Comparison of ENCODE assay signal across 31 cellular contexts in genomic region chr5:158288258-158288657, GRCh38.
A peak's percentile ranks its signal among the peaks of the same experiment; 100 is the strongest.
DNase-seq lines count a peak whose midpoint lies in the region; ATAC-seq and TF ChIP-seq lines count a peak whose summit lies in the region.
"Had no signal": no experiment of that assay in that cellular context is flagged by ENCODE, and none has a peak within 500 bp of the region (broad histone marks: within the 10 kb centered on the region; RNA-seq: fewer than 3 reads in every experiment).

No MANE protein-coding gene starts in this region.

- H3K27me3 ChIP-seq in thoracic aorta (replicated peaks; ENCODE audit: insufficient read depth): no peaks in the 10 kb centered on the region
- H3K27me3 ChIP-seq in psoas muscle (ENCODE audit: insufficient read depth in 3 of 3, low read length in 2 of 3): no peaks in the 10 kb centered on the region
- H3K27me3 ChIP-seq: BLaER1 treated with 17β-estradiol and CSF1 and Interleukin-3, amounts not matched to agents 10 nM and 100 nM; cardiac muscle cell; left lung; neutrophil; SJSA1; testis had no signal

- H3K27ac ChIP-seq in HEK293 (ENCODE audit: extremely low read depth, low read depth, low read length) (peak overlapping the region; percentile 38), thoracic aorta (peak overlapping the region; percentile 35 to 48), psoas muscle (no peak overlapping the region)
- H3K27ac ChIP-seq: BLaER1 treated with 17β-estradiol and CSF1 and Interleukin-3, amounts not matched to agents 10 nM and 100 nM; cardiac muscle cell; left lung; neutrophil; SJSA1; testis had no signal

- intact Hi-C loops in psoas muscle (cut with DNase I): no loop called here

- WGBS in psoas muscle, 3 donors: 45 to 77% (median 75%) methylated on average over 2 of the region's 2 CpGs

- ATAC-seq in thoracic aorta (ENCODE audit: insufficient number of reproducible peaks, low FRiP score, low read depth) (no peak), HG02870 (IDR thresholded peaks at IDR 0.05; ENCODE audit: unreplicated experiment) (no peak), HG02759 (IDR thresholded peaks at IDR 0.05; ENCODE audit: unreplicated experiment) (no peak), psoas muscle (no peak)
- ATAC-seq: effector memory CD8-positive, alpha-beta T cell; HCT116 had no signal

- H3K9me3 ChIP-seq in HEK293 (ENCODE audit: control insufficient read depth, insufficient read depth, low read depth, low read length) (no peaks in the 10 kb centered on the region), thoracic aorta (no peaks in the 10 kb centered on the region), psoas muscle (peaks cover 9% of the 10 kb centered on the region)
- H3K9me3 ChIP-seq: neutrophil, SJSA1, testis had no signal

- H3K36me3 Mint-ChIP-seq in chondrocyte (ENCODE audit: low read depth) (no peaks in the 10 kb centered on the region), nephron (ENCODE audit: low read depth) (no peaks in the 10 kb centered on the region)
- H3K36me3 Mint-ChIP-seq: activated naive CD4-positive, alpha-beta T cell treated with anti-CD3 and anti-CD28 coated beads, Interleukin-2, amount 50 U/mL, for 24 hours had no signal

- H3K4me3 Mint-ChIP-seq in chondrocyte (ENCODE audit: unreplicated experiment) (peak overlapping the region; percentile 43), nephron (no peak overlapping the region)
- H3K4me3 Mint-ChIP-seq: activated CD4-positive, alpha-beta T cell treated with anti-CD3 and anti-CD28 coated beads, Interleukin-2, amount 10 ng/mL, durations not matched to agents 24 days and 14 days; activated naive CD4-positive, alpha-beta T cell treated with anti-CD3 and anti-CD28 coated beads, Interleukin-2, amount 50 U/mL, for 24 hours; effector memory CD8-positive, alpha-beta T cell had no signal

- H3K4me1 ChIP-seq in HEK293 (ENCODE audit: control insufficient read depth, insufficient read depth, low read length) (peaks cover 10% of the 10 kb centered on the region), thoracic aorta (ENCODE audit: control insufficient read depth in 1 of 2, low read depth in 2 of 2) (peaks cover 0 to 16% of the 10 kb centered on the region in 2 donors), psoas muscle (no peaks in the 10 kb centered on the region)
- H3K4me1 ChIP-seq: left lung, testis had no signal

- CTCF ChIA-PET in HEK293 (lab: Yijun Ruan, JAX): interaction anchor here (0.8 kb wide), 1 partner anchor 11 kb away, joined by 3 read pairs; no protein-coding TSS in a partner anchor

- POLR2A ChIA-PET in HEK293 (lab: Yijun Ruan, JAX): interaction anchor here (0.8 kb wide), 1 partner anchor 27 kb away, joined by 3 read pairs; no protein-coding TSS in a partner anchor

- H3K27me3 Mint-ChIP-seq in chondrocyte (ENCODE audit: low read depth) (no peaks in the 10 kb centered on the region), nephron (ENCODE audit: low read depth) (peaks cover 5% of the 10 kb centered on the region)
- H3K27me3 Mint-ChIP-seq: activated CD4-positive, alpha-beta T cell treated with anti-CD3 and anti-CD28 coated beads, Interleukin-2, amount 10 ng/mL, durations not matched to agents 24 days and 14 days; activated naive CD4-positive, alpha-beta T cell treated with anti-CD3 and anti-CD28 coated beads, Interleukin-2, amount 50 U/mL, for 24 hours; effector memory CD8-positive, alpha-beta T cell had no signal

- H3K27ac Mint-ChIP-seq in chondrocyte (ENCODE audit: unreplicated experiment) (peak overlapping the region; percentile 97), nephron (peak overlapping the region; percentile 88 to 94 (median 91))
- H3K27ac Mint-ChIP-seq: activated CD4-positive, alpha-beta T cell treated with anti-CD3 and anti-CD28 coated beads, Interleukin-2, amount 10 ng/mL, durations not matched to agents 24 days and 14 days; activated naive CD4-positive, alpha-beta T cell treated with anti-CD3 and anti-CD28 coated beads, Interleukin-2, amount 50 U/mL, for 24 hours; activated T-helper 2 cell treated with anti-CD3 and anti-CD28 coated beads, Interferon-gamma antibody, Interleukin-2, Interleukin-4, amounts not matched to agents 10 μg/mL and 5 μg/mL and 100 μg/mL, durations not matched to agents 14 hours and 24 hours and 36 hours; effector memory CD8-positive, alpha-beta T cell had no signal

- H3K9me3 Mint-ChIP-seq in chondrocyte (ENCODE audit: low read depth) (peaks cover 2% of the 10 kb centered on the region), nephron (peaks cover 1% of the 10 kb centered on the region)
- H3K9me3 Mint-ChIP-seq: activated CD4-positive, alpha-beta T cell treated with anti-CD3 and anti-CD28 coated beads, Interleukin-2, amount 10 ng/mL, durations not matched to agents 24 days and 14 days; activated T-helper 2 cell treated with anti-CD3 and anti-CD28 coated beads, Interferon-gamma antibody, Interleukin-2, Interleukin-4, amounts not matched to agents 10 μg/mL and 5 μg/mL and 100 μg/mL, durations not matched to agents 14 hours and 24 hours and 36 hours; effector memory CD8-positive, alpha-beta T cell had no signal

- H3K4me1 Mint-ChIP-seq in chondrocyte (ENCODE audit: low read depth) (peaks cover 41% of the 10 kb centered on the region), nephron (peaks cover 11% of the 10 kb centered on the region)
- H3K4me1 Mint-ChIP-seq: activated CD4-positive, alpha-beta T cell treated with anti-CD3 and anti-CD28 coated beads, Interleukin-2, amount 10 ng/mL, durations not matched to agents 24 days and 14 days; activated naive CD4-positive, alpha-beta T cell treated with anti-CD3 and anti-CD28 coated beads, Interleukin-2, amount 50 U/mL, for 24 hours had no signal

- DNase-seq in chondrocyte (ENCODE audit: low spot score) (no peak), thoracic aorta (ENCODE audit: low spot score) (no peak), psoas muscle (no peak)
- DNase-seq: activated CD4-positive, alpha-beta T cell treated with anti-CD3 and anti-CD28 coated beads, Interleukin-2, amount 10 ng/mL, durations not matched to agents 24 days and 14 days; activated CD8-positive, alpha-beta memory T cell treated with anti-CD3 and anti-CD28 coated beads for 24 hours; activated T-cell treated with anti-CD3 and anti-CD28 coated beads for 4 hours; amygdala; COR-L47; DMS79; effector memory CD8-positive, alpha-beta T cell; erythroblast; GF-D8; glutamatergic neuron; left lung; mesendoderm; NCI-H1417 treated with DMSO at 0.1 percent for 48 hours; NCI-H2081 treated with DMSO at 0.1 percent for 48 hours; NCI-H226; stimulated activated naive CD4-positive, alpha-beta T cell treated with Interleukin-2 at 50 U/mL for 16 hours; testis had no signal

- TF ChIP-seq CTCF in HEK293 (tag by site-specific recombination; IDR thresholded peaks at IDR 0.05) (no peak), chondrocyte (IDR thresholded peaks at IDR 0.05) (no peak), nephron (IDR thresholded peaks at IDR 0.05; ENCODE audit: unreplicated experiment in 3 of 3) (no peak), thoracic aorta (IDR thresholded peaks at IDR 0.05) (no peak), psoas muscle (IDR thresholded peaks at IDR 0.05) (no peak)

- no peak overlapping the region for H3K4me3 ChIP-seq in HEK293 (ENCODE audit: low read depth, low read length)
- H3K4me3 ChIP-seq in thoracic aorta: peak overlapping the region; percentile 37
- H3K4me3 ChIP-seq in psoas muscle: no peak overlapping the region
- H3K4me3 ChIP-seq: cardiac muscle cell, left lung, SJSA1, testis had no signal

- H3K36me3 ChIP-seq in HEK293 (ENCODE audit: control insufficient read depth in 2 of 2, insufficient read depth in 1 of 2, low read length in 2 of 2): no peaks in the 10 kb centered on the region
- H3K36me3 ChIP-seq in thoracic aorta: no peaks in the 10 kb centered on the region
- no peaks in the 10 kb centered on the region for H3K36me3 ChIP-seq in psoas muscle (ENCODE audit: insufficient read depth in 1 of 2, low read depth in 1 of 2)
- H3K36me3 ChIP-seq: cardiac muscle cell, left lung, neutrophil, SJSA1 had no signal

TF ChIP-seq in HEK293, 187 proteins besides CTCF, POLR2A, EP300 and RAD21 (continues in another document):
- no peak for TF ChIP-seq PATZ1 (tag by site-specific recombination; IDR thresholded peaks at IDR 0.05)
- no peak for TF ChIP-seq ZNF600 (tag by site-specific recombination; IDR thresholded peaks at IDR 0.05)
- no peak for TF ChIP-seq ZBTB20 (tag by site-specific recombination; IDR thresholded peaks at IDR 0.05)
- TF ChIP-seq MZF1 (tag by site-specific recombination; IDR thresholded peaks at IDR 0.05; ENCODE audit: borderline replicate concordance): no peak
- TF ChIP-seq ZNF621 (tag by site-specific recombination; IDR thresholded peaks at IDR 0.05): no peak
- no peak for TF ChIP-seq ZNF645 (tag by site-specific recombination; IDR thresholded peaks at IDR 0.05)
- no peak for TF ChIP-seq GLI4 (tag by site-specific recombination; IDR thresholded peaks at IDR 0.05)
- TF ChIP-seq ZNF146 (tag by site-specific recombination; IDR thresholded peaks at IDR 0.05): no peak
